Comparison of ENCODE assay signal across 19 cellular contexts in the genomic region with DNA sequence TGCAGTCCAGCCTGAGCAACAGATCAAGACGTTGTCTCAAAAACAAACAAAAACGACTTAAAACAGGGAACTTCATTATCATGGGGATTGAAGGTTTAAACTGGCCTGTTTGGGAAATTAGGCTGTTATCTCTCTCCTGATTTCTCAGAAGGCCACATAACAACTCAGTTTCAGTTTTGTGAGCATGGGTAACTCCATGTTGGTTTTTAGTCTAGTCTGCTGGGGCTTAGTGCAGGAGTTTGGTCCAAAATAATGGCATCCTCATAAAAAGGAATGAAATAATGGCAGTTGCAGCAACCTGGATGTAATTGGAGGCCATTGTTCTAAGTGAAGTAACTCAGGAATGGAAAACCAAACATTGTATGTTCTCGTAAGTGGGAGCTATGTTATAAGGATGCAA. TPM values are rescaled to one million over a fixed set of nuclear protein-coding genes. Genes with fewer than 3 reads are reported as not detected.
A peak's percentile ranks its signal among the peaks of the same experiment; 100 is the strongest.
DNase-seq lines count a peak whose midpoint lies in the region; ATAC-seq and TF ChIP-seq lines count a peak whose summit lies in the region.
"Had no signal": no experiment of that assay in that cellular context is flagged by ENCODE, and none has a peak within 500 bp of the region (broad histone marks: within the 10 kb centered on the region; RNA-seq: fewer than 3 reads in every experiment).

No MANE protein-coding gene starts in this region.

- H3K27me3 Mint-ChIP-seq in activated CD4-positive, alpha-beta T cell treated with anti-CD3 and anti-CD28 coated beads, Interleukin-2, amount 10 ng/mL, durations not matched to agents 24 days and 14 days = peaks cover 2% of the 10 kb centered on the region
- H3K27me3 Mint-ChIP-seq in nephron progenitor cell (ENCODE audit: low read depth, poor library complexity) (peaks cover 3% of the 10 kb centered on the region), WTC11 (ENCODE audit: low read depth) (peaks cover 22% of the 10 kb centered on the region)
- H3K27me3 Mint-ChIP-seq: B cell had no signal

- H3K36me3 Mint-ChIP-seq in activated CD4-positive, alpha-beta T cell treated with anti-CD3 and anti-CD28 coated beads, Interleukin-2, amount 10 ng/mL, durations not matched to agents 24 days and 14 days (ENCODE audit: low read depth) = peaks cover 10% of the 10 kb centered on the region
- H3K36me3 Mint-ChIP-seq in nephron progenitor cell (ENCODE audit: low read depth) = peaks cover 20% of the 10 kb centered on the region
- peaks cover 23% of the 10 kb centered on the region for H3K36me3 Mint-ChIP-seq in WTC11
- H3K36me3 Mint-ChIP-seq: CD4-positive, CD25-positive, alpha-beta regulatory T cell had no signal

- DNase-seq in activated CD4-positive, alpha-beta T cell treated with anti-CD3 and anti-CD28 coated beads, Interleukin-2, amount 10 ng/mL, durations not matched to agents 24 days and 14 days = peak; percentile 34
- DNase-seq in activated CD4-positive, alpha-beta T cell treated with anti-CD3 and anti-CD28 coated beads, Interleukin-2, amount 50 U/mL, for 4 hours = no peak
- DNase-seq in SJSA1 (ENCODE audit: low read depth in 1 of 2, low spot score in 2 of 2) = no peak
- DNase-seq in nephron progenitor cell = no peak
- no peak for DNase-seq in uterus
- no peak for DNase-seq in stimulated activated CD4-positive, alpha-beta T cell treated with anti-CD3 and anti-CD28 coated beads, Interleukin-2, amount 100 ng/mL, for 24 hours
- DNase-seq in WTC11 (ENCODE audit: low spot score) = no peak
- DNase-seq: Caco-2; CD4-positive, CD25-positive, alpha-beta regulatory T cell; CD8-positive, alpha-beta T cell; DMS153; DND-41; GOT3; H7 had no signal

- peaks cover 11% of the 10 kb centered on the region for H3K36me3 ChIP-seq in SJSA1
- H3K36me3 ChIP-seq in uterus = no peaks in the 10 kb centered on the region
- H3K36me3 ChIP-seq: BLaER1 had no signal

- no peak for ATAC-seq in WTC11
- no peak for ATAC-seq in HG02840 (IDR thresholded peaks at IDR 0.05; ENCODE audit: low FRiP score, unreplicated experiment)
- ATAC-seq: CD8-positive, alpha-beta T cell had no signal

- no peak overlapping the region for H3K27ac Mint-ChIP-seq in activated CD4-positive, alpha-beta T cell treated with anti-CD3 and anti-CD28 coated beads, Interleukin-2, amount 10 ng/mL, durations not matched to agents 24 days and 14 days
- H3K27ac Mint-ChIP-seq in nephron progenitor cell (peak overlapping the region; percentile 34), WTC11 (no peak overlapping the region)
- H3K27ac Mint-ChIP-seq: B cell had no signal

- TF ChIP-seq CTCF in nephron progenitor cell (IDR thresholded peaks at IDR 0.05) (no peak), uterus (IDR thresholded peaks at IDR 0.05) (no peak), WTC11 (IDR thresholded peaks at IDR 0.05) (no peak)

- CTCF ChIA-PET in WTC11 (lab: Charles Lee) = no interaction called here

- POLR2A ChIA-PET in WTC11 (lab: Charles Lee) = no interaction called here

- H3K4me3 ChIP-seq in SJSA1 = no peak overlapping the region
- no peak overlapping the region for H3K4me3 ChIP-seq in uterus
- H3K4me3 ChIP-seq: BLaER1 had no signal

- H3K27ac ChIP-seq in SJSA1 (peak overlapping the region; percentile 77), uterus (peak overlapping the region; percentile 74 to 81)
- H3K27ac ChIP-seq: 22Rv1, BLaER1, C4-2B had no signal

- peaks cover 8% of the 10 kb centered on the region for H3K9me3 Mint-ChIP-seq in activated CD4-positive, alpha-beta T cell treated with anti-CD3 and anti-CD28 coated beads, Interleukin-2, amount 10 ng/mL, durations not matched to agents 24 days and 14 days
- H3K9me3 Mint-ChIP-seq in nephron progenitor cell = peaks cover 28% of the 10 kb centered on the region
- H3K9me3 Mint-ChIP-seq in WTC11 = peaks cover 22% of the 10 kb centered on the region
- H3K9me3 Mint-ChIP-seq: CD4-positive, CD25-positive, alpha-beta regulatory T cell; CD8-positive, alpha-beta T cell had no signal

- H3K4me1 ChIP-seq in SJSA1 (replicated peaks) = peaks cover 44% of the 10 kb centered on the region
- H3K4me1 ChIP-seq in uterus = peaks cover 0 to 3% of the 10 kb centered on the region in 2 donors

- no peaks in the 10 kb centered on the region for H3K27me3 ChIP-seq in SJSA1 (replicated peaks)
- H3K27me3 ChIP-seq in uterus = no peaks in the 10 kb centered on the region
- H3K27me3 ChIP-seq: BLaER1 had no signal

- H3K9me3 ChIP-seq in SJSA1 (replicated peaks) (peaks cover 7% of the 10 kb centered on the region; the same call in 1 of the 2 replicates), uterus (no peaks in the 10 kb centered on the region)
- H3K9me3 ChIP-seq: Caco-2 had no signal

- H3K4me3 Mint-ChIP-seq in activated CD4-positive, alpha-beta T cell treated with anti-CD3 and anti-CD28 coated beads, Interleukin-2, amount 10 ng/mL, durations not matched to agents 24 days and 14 days = no peak overlapping the region
- H3K4me3 Mint-ChIP-seq in nephron progenitor cell (peak overlapping the region; percentile 30), WTC11 (no peak overlapping the region)
- H3K4me3 Mint-ChIP-seq: B cell had no signal

- no peak for TF ChIP-seq POLR2A in uterus (IDR thresholded peaks at IDR 0.05)

- intact Hi-C loops in activated CD4-positive, alpha-beta T cell treated with anti-CD3 and anti-CD28 coated beads, Interleukin-2, amount 10 ng/mL, durations not matched to agents 24 days and 14 days (cut with micrococcal nuclease) = loop anchor here (10.0 kb wide), 1 partner anchor 241 kb away; no protein-coding TSS in a partner anchor
- intact Hi-C loops in uterus (cut with DNase I; ENCODE audit: low total_unique reads) = no loop called here

- H3K4me1 Mint-ChIP-seq in activated CD4-positive, alpha-beta T cell treated with anti-CD3 and anti-CD28 coated beads, Interleukin-2, amount 10 ng/mL, durations not matched to agents 24 days and 14 days = peaks cover 22% of the 10 kb centered on the region
- peaks cover 15% of the 10 kb centered on the region for H3K4me1 Mint-ChIP-seq in nephron progenitor cell
- H3K4me1 Mint-ChIP-seq in WTC11 = peaks cover 23% of the 10 kb centered on the region

TF ChIP-seq in WTC11, 78 proteins besides CTCF, POLR2A, EP300 and RAD21:
- TF ChIP-seq PRRX2 (CRISPR knock-in tag; IDR thresholded peaks at IDR 0.05) = no peak
- no peak for TF ChIP-seq E2F1 (CRISPR knock-in tag; IDR thresholded peaks at IDR 0.05)
- TF ChIP-seq ESRRA (CRISPR knock-in tag; IDR thresholded peaks at IDR 0.05; ENCODE audit: borderline replicate concordance) = no peak
- no peak for TF ChIP-seq MXD4 (CRISPR knock-in tag; IDR thresholded peaks at IDR 0.05; ENCODE audit: borderline replicate concordance)
- no peak for TF ChIP-seq FOXP1 (CRISPR knock-in tag; IDR thresholded peaks at IDR 0.05; ENCODE audit: borderline replicate concordance)
- no peak for TF ChIP-seq ZNF317 (CRISPR knock-in tag; IDR thresholded peaks at IDR 0.05; ENCODE audit: borderline replicate concordance, low read depth)

RNA-seq across cellular contexts. Expression of gene ZNF280D, which starts 2.3 kb away (rescaled TPM):
- total RNA-seq in activated CD4-positive, alpha-beta T cell treated with anti-CD3 and anti-CD28 coated beads, Interleukin-2, amount 10 ng/mL, durations not matched to agents 24 days and 14 days = 25.9 and 26.2 TPM in 2 replicates
- total RNA-seq in SJSA1 (2014; rRNA removed; shearing (Covaris generic)) = 19.9 and 34.0 TPM in 2 replicates
- total RNA-seq in uterus (100 to 1,000 TPM in 2 of 4 donors, 10 to 100 TPM in 2; 70.9 to 116 (median 96.9) TPM), WTC11 (2021) (20.9 to 25.7 TPM (median 23.0 TPM) in 3 replicates)
